Comparison of ENCODE assay signal across 11 cellular contexts in the genomic region with DNA sequence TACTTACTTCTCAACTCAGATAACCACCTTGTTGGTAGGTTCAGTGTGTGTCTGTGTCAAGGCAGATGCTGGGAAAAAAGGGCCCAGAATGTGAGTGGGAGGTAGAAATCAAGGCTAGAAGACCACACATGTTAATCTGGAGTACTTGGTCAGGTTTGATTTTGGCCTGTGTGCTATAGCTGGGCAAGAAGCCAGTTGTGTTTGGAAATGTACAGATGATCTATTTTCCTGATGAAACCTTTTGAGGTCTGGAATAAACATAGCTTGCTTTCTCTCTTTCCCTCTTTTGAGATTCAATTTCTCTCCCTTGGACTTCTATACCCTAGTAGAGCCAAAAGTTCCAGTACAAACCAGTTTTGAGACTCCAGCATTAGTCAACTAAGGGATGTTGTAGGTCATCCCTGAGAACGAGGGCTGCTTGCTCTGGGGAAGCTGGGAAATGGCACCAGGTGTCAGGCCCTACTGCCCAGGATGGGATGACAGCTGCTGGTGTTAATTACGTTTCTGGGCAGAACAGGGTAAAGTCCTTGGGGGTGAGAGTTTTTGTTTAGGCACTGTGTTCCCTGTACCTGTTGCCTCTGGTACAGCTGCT. TPM values are rescaled to one million over a fixed set of nuclear protein-coding genes. Genes with fewer than 3 reads are reported as not detected.
DNase-seq lines count a peak whose midpoint lies in the region; ATAC-seq and TF ChIP-seq lines count a peak whose summit lies in the region.
"Had no signal": no experiment of that assay in that cellular context is flagged by ENCODE, and none has a peak within 500 bp of the region (broad histone marks: within the 10 kb centered on the region; RNA-seq: fewer than 3 reads in every experiment).

No MANE protein-coding gene starts in this region.

- no peak overlapping the region for H3K9ac ChIP-seq in stomach smooth muscle (ENCODE audit: low read length in 2 of 2)

- 14 to 27% methylated on average over 2 of the region's 2 CpGs for WGBS in heart right ventricle, 2 donors

- H3K27ac ChIP-seq in RWPE1 (peak overlapping the region; percentile 61), heart right ventricle (peak overlapping the region in 8 of 10 donors; percentile 23 to 94 (median 60)), stomach smooth muscle (ENCODE audit: low read length) (peak overlapping the region; percentile 41)

- DNase-seq in activated T-cell treated with anti-CD3 and anti-CD28 coated beads, Interleukin-2, amount 50 U/mL, for 24 hours, result no peak
- DNase-seq in activated T-cell treated with anti-CD3 and anti-CD28 coated beads, Interleukin-2, amount 50 U/mL, for 4 hours, result no peak
- DNase-seq in RWPE1 (ENCODE audit: low spot score) (no peak), heart right ventricle (no peak), SW480 (ENCODE audit: low spot score) (no peak), omental fat pad (ENCODE audit: low spot score) (no peak)
- DNase-seq in stimulated activated naive CD4-positive, alpha-beta T cell (lab: John Stamatoyannopoulos, UW), result no peak
- DNase-seq: effector CD8-positive, alpha-beta T cell had no signal

- peak overlapping the region; percentile 18 for H3K27ac Mint-ChIP-seq in activated T-cell treated with anti-CD3 and anti-CD28 coated beads, Interleukin-2, amount 50 U/mL, for 24 hours
- H3K27ac Mint-ChIP-seq: type B pancreatic cell had no signal

- TF ChIP-seq CTCF in RWPE1 (conservative IDR thresholded peaks at IDR 0.05; ENCODE audit: low read depth) (no peak), heart right ventricle (IDR thresholded peaks at IDR 0.05) (no peak), omental fat pad (IDR thresholded peaks at IDR 0.05) (no peak)

- no peak overlapping the region for H3K4me3 Mint-ChIP-seq in activated T-cell treated with anti-CD3 and anti-CD28 coated beads, Interleukin-2, amount 50 U/mL, for 24 hours
- H3K4me3 Mint-ChIP-seq in activated T-cell treated with anti-CD3 and anti-CD28 coated beads, Interleukin-2, amount 50 U/mL, for 4 hours, result no peak overlapping the region
- H3K4me3 Mint-ChIP-seq: type B pancreatic cell had no signal

- H3K4me3 ChIP-seq in heart right ventricle (no peak overlapping the region), stomach smooth muscle (ENCODE audit: low read length in 2 of 2) (no peak overlapping the region)

- H3K9me3 ChIP-seq in heart right ventricle (no peaks in the 10 kb centered on the region), stomach smooth muscle (ENCODE audit: control insufficient read depth in 2 of 2, low read length in 2 of 2) (no peaks in the 10 kb centered on the region)

- H3K36me3 Mint-ChIP-seq in activated T-cell treated with anti-CD3 and anti-CD28 coated beads, Interleukin-2, amount 50 U/mL, for 24 hours (ENCODE audit: low read depth), result peaks cover 32% of the 10 kb centered on the region
- peaks cover 29% of the 10 kb centered on the region for H3K36me3 Mint-ChIP-seq in activated T-cell treated with anti-CD3 and anti-CD28 coated beads, Interleukin-2, amount 50 U/mL, for 4 hours (ENCODE audit: insufficient read depth)

- no peaks in the 10 kb centered on the region for H3K27me3 ChIP-seq in heart right ventricle
- no peaks in the 10 kb centered on the region for H3K27me3 ChIP-seq in stomach smooth muscle (ENCODE audit: control insufficient read depth in 1 of 2, insufficient read depth in 2 of 2, low read length in 2 of 2)

- POLR2A ChIA-PET in RWPE1 (lab: Yijun Ruan, JAX; ENCODE audit: low non-redundant PET), result interaction anchor here (0.6 kb wide), 1 partner anchor 105 kb away, joined by 3 read pairs; no protein-coding TSS in a partner anchor

- intact Hi-C loops in heart right ventricle (cut with DNase I), result no loop called here

- CTCF ChIA-PET in RWPE1 (lab: Yijun Ruan, JAX), result interaction anchor here (0.5 to 1.4 kb wide), 4 partner anchors 34 to 156 kb away, joined by 3 to 6 read pairs (median 3); no protein-coding TSS in a partner anchor

- H3K4me1 ChIP-seq in heart right ventricle (peaks cover 33 to 100% (median 98%) of the 10 kb centered on the region in 9 donors), stomach smooth muscle (ENCODE audit: control insufficient read depth, insufficient read depth, low read length) (peaks cover 58% of the 10 kb centered on the region)

- no peaks in the 10 kb centered on the region for H3K27me3 Mint-ChIP-seq in activated T-cell treated with anti-CD3 and anti-CD28 coated beads, Interleukin-2, amount 50 U/mL, for 24 hours
- H3K27me3 Mint-ChIP-seq in activated T-cell treated with anti-CD3 and anti-CD28 coated beads, Interleukin-2, amount 50 U/mL, for 4 hours (ENCODE audit: low read depth), result no peaks in the 10 kb centered on the region
- H3K27me3 Mint-ChIP-seq: type B pancreatic cell had no signal

- H3K36me3 ChIP-seq in heart right ventricle (peaks cover 0 to 19% (median 0%) of the 10 kb centered on the region in 9 donors), stomach smooth muscle (ENCODE audit: control insufficient read depth in 2 of 2, insufficient read depth in 2 of 2, low read length in 2 of 2) (peaks cover 0 to 2% of the 10 kb centered on the region in 2 donors)

- H3K9me3 Mint-ChIP-seq in activated T-cell treated with anti-CD3 and anti-CD28 coated beads, Interleukin-2, amount 50 U/mL, for 24 hours, result no peaks in the 10 kb centered on the region
- H3K9me3 Mint-ChIP-seq in activated T-cell treated with anti-CD3 and anti-CD28 coated beads, Interleukin-2, amount 50 U/mL, for 4 hours, result no peaks in the 10 kb centered on the region

- ATAC-seq in activated T-cell treated with anti-CD3 and anti-CD28 coated beads, Interleukin-2, amount 50 U/mL, for 4 hours, result no peak
- ATAC-seq in heart right ventricle (peak in 3 of 8 donors; percentile 17 to 47 (median 27)), omental fat pad (ENCODE audit: low FRiP score) (no peak)
- ATAC-seq: HCT116 had no signal

- peaks cover 91% of the 10 kb centered on the region for H3K4me1 Mint-ChIP-seq in activated T-cell treated with anti-CD3 and anti-CD28 coated beads, Interleukin-2, amount 50 U/mL, for 24 hours (ENCODE audit: low read depth)
- H3K4me1 Mint-ChIP-seq in activated T-cell treated with anti-CD3 and anti-CD28 coated beads, Interleukin-2, amount 50 U/mL, for 4 hours (ENCODE audit: low read depth), result peaks cover 84% of the 10 kb centered on the region

RNA-seq across cellular contexts. Expression of a gene that starts 15.8 kb away (rescaled TPM):
- 100 to 1,000 TPM in 2 of 3 donors, 10 to 100 TPM in 1; 98.2 to 136 (median 135) TPM for total RNA-seq in activated T-cell treated with anti-CD3 and anti-CD28 coated beads, Interleukin-2, amount 50 U/mL, for 4 hours
- total RNA-seq in heart right ventricle (100 to 1,000 TPM; 169 to 323 (median 224) TPM), omental fat pad (100 to 1,000 TPM in 1 of 4 donors, 10 to 100 TPM in 3; 52.0 to 151 (median 79.9) TPM)
- polyA plus RNA-seq in heart right ventricle, result 100 to 1,000 TPM; 101 to 144 TPM
